In genomic region chr19:9818175-9818733, GRCh38 we compare ENCODE assay signal across 8 cellular contexts. TPM values are rescaled to one million over a fixed set of nuclear protein-coding genes. Genes with fewer than 3 reads are reported as not detected.
A peak's percentile ranks its signal among the peaks of the same experiment; 100 is the strongest.
DNase-seq lines count a peak whose midpoint lies in the region; ATAC-seq and TF ChIP-seq lines count a peak whose summit lies in the region.

No MANE protein-coding gene starts in this region.

- H2AFZ ChIP-seq in IMR-90 (replicated peaks; ENCODE audit: low read length, poor library complexity), result peak overlapping the region; percentile 100

- peak overlapping the region; percentile 72 for H4K5ac ChIP-seq in IMR-90 (ENCODE audit: low read depth, low read length)

- in situ Hi-C loops in IMR-90 (cut with MboI; ENCODE audit: low sequenced_read_pairs), result no loop called here

- H3K9ac ChIP-seq in IMR-90 (ENCODE audit: low read depth, low read length) (peak overlapping the region; percentile 77), mucosa of stomach (ENCODE audit: low read length) (peak overlapping the region; percentile 77)

- H3K27me3 ChIP-seq in IMR-90 (ENCODE audit: control insufficient read depth, insufficient read depth, low read length) (no peaks in the 10 kb centered on the region), mucosa of stomach (ENCODE audit: control insufficient read depth, insufficient read depth, low read length) (no peaks in the 10 kb centered on the region)

- peak overlapping the region; percentile 63; the same call in 1 of the 2 replicates for H3K23ac ChIP-seq in IMR-90 (ENCODE audit: low read depth, low read length)

- H2BK15ac ChIP-seq in IMR-90 (ENCODE audit: low read depth, low read length), result no peak overlapping the region

- no peak overlapping the region for H2BK120ac ChIP-seq in IMR-90 (ENCODE audit: low read depth, low read length)

- no peak for ATAC-seq in IMR-90 (ENCODE audit: low read depth)
- no peak for ATAC-seq in GM19463 (IDR thresholded peaks at IDR 0.05; ENCODE audit: unreplicated experiment)
- no peak for ATAC-seq in HG02852 (IDR thresholded peaks at IDR 0.05; ENCODE audit: unreplicated experiment)
- ATAC-seq in GM21737 (IDR thresholded peaks at IDR 0.05; ENCODE audit: unreplicated experiment), result no peak
- ATAC-seq in GM21367 (IDR thresholded peaks at IDR 0.05; ENCODE audit: unreplicated experiment), result no peak

- H2BK5ac ChIP-seq in IMR-90 (ENCODE audit: low read depth, low read length, poor library complexity, severe bottlenecking), result peak overlapping the region; percentile 96

- H3K9me1 ChIP-seq in IMR-90 (ENCODE audit: insufficient read depth, low read length), result peaks cover 2% of the 10 kb centered on the region; the same call in 1 of the 2 replicates

- POLR2A ChIA-PET in IMR-90 (lab: Charles Lee; ENCODE audit: unreplicated experiment), result interaction anchor here (0.6 kb wide), 2 partner anchors 10 to 90 kb away, joined by 4 to 15 read pairs; partner anchors contain the start of gene UBL5

- H4K20me1 ChIP-seq in IMR-90 (ENCODE audit: insufficient read depth, low read length), result peaks cover 4% of the 10 kb centered on the region

- peaks cover 6 to 31% of the 10 kb centered on the region in 2 experiments; a peak in 3 of 4 replicates for H3K79me1 ChIP-seq in IMR-90 (ENCODE audit: low read depth in 1 of 2, low read length in 2 of 2)

- intact Hi-C loops in IMR-90 (cut with micrococcal nuclease), result no loop called here

- H3K4ac ChIP-seq in IMR-90 (ENCODE audit: low read depth, low read length), result peak overlapping the region; percentile 82

- dilution Hi-C loops in IMR-90 (cut with HindIII; ENCODE audit: low sequenced_read_pairs, unreplicated experiment), result no loop called here

- peak overlapping the region; percentile 64 to 99 for H4K8ac ChIP-seq in IMR-90 (ENCODE audit: low read depth in 2 of 2, low read length in 2 of 2)

- no peak for DNase-seq in AG09309 (ENCODE audit: low read depth)
- DNase-seq in IMR-90, result no peak
- DNase-seq in caudate nucleus (lab: John Stamatoyannopoulos, UW), result peak in 1 of 61 donors; percentile 44

- peak overlapping the region; percentile 55 for H3K56ac ChIP-seq in IMR-90 (ENCODE audit: extremely low read depth, insufficient read depth, low read length)

- H3K27ac ChIP-seq in IMR-90 (ENCODE audit: insufficient read depth, low read length) (peak overlapping the region; percentile 94), caudate nucleus (ENCODE audit: low read depth, low read length) (peak overlapping the region; percentile 93)

- no peak overlapping the region for H2BK20ac ChIP-seq in IMR-90 (ENCODE audit: low read depth, low read length)

- no peak for TF ChIP-seq POLR2A in IMR-90 (IDR thresholded peaks at IDR 0.05; ENCODE audit: low read depth, low read length)

- H3K4me3 ChIP-seq in AG09309 (ENCODE audit: control insufficient read depth, low read depth, low read length) (peak overlapping the region; percentile 90), IMR-90 (ENCODE audit: insufficient read depth, low read depth, low read length) (peak overlapping the region; percentile 89), mucosa of stomach (ENCODE audit: low read length) (peak overlapping the region; percentile 81)

- peak overlapping the region; percentile 99 for H2AK9ac ChIP-seq in IMR-90 (replicated peaks; ENCODE audit: low read depth, low read length, poor library complexity)

- WGBS in IMR-90 (ENCODE audit: extremely low coverage in 2 of 2, insufficient read length in 1 of 2), 2 experiments, result 0% methylated on average over 3 of the region's 39 CpGs; no CpG with 5 or more reads in 1 of the 2 experiments

- H3K36me3 ChIP-seq in IMR-90 (ENCODE audit: control insufficient read depth, insufficient read depth, low read length) (peaks cover 4% of the 10 kb centered on the region), mucosa of stomach (ENCODE audit: control insufficient read depth, insufficient read depth, low read length) (no peaks in the 10 kb centered on the region)

- no peak for TF ChIP-seq RAD21 in IMR-90 (IDR thresholded peaks at IDR 0.05; ENCODE audit: low read length)

- BruUV-seq in IMR-90 (replicated peaks; lab: Mats Ljungman, UMichigan), result no TSS peak

- H3K9me3 ChIP-seq in IMR-90 (ENCODE audit: control insufficient read depth, insufficient read depth, low read length) (no peaks in the 10 kb centered on the region), mucosa of stomach (ENCODE audit: control insufficient read depth, low read length) (no peaks in the 10 kb centered on the region)

- peak overlapping the region; percentile 77 for H4K91ac ChIP-seq in IMR-90 (ENCODE audit: insufficient read depth, low read depth, low read length)

- peak overlapping the region; percentile 71 for H3K14ac ChIP-seq in IMR-90 (replicated peaks; ENCODE audit: low read depth, low read length)

- H2AK5ac ChIP-seq in IMR-90 (ENCODE audit: low read depth, low read length), result peak overlapping the region; percentile 71

- CTCF ChIA-PET in IMR-90 (lab: Yijun Ruan, JAX), result no interaction called here

- 0 out of 2 replicates have a peak overlapping the region, but pooled peaks have one; percentile 15 for H3K18ac ChIP-seq in IMR-90 (ENCODE audit: low read depth, low read length)

- 0 out of 2 replicates have a peak, but pooled peaks cover 2% of the 10 kb centered on the region for H3K4me1 ChIP-seq in IMR-90 (ENCODE audit: control insufficient read depth, insufficient read depth, low read length)
- H3K4me1 ChIP-seq in mucosa of stomach (ENCODE audit: control insufficient read depth, insufficient read depth, low read length), result peaks cover 9% of the 10 kb centered on the region

- H3K4me2 ChIP-seq in IMR-90 (ENCODE audit: low read depth, low read length), result peak overlapping the region; percentile 98

- TF ChIP-seq CTCF in AG09309 (IDR thresholded peaks at IDR 0.05; ENCODE audit: control insufficient read depth, insufficient read depth, low read depth, low read length, missing control alignments) (no peak), IMR-90 (conservative IDR thresholded peaks at IDR 0.05; ENCODE audit: low read depth, low read length) (no peak)

TF ChIP-seq in IMR-90, 13 proteins besides CTCF, POLR2A, EP300 and RAD21:
- TF ChIP-seq NFE2L2 (IDR thresholded peaks at IDR 0.05; ENCODE audit: low read depth, low read length), result no peak

RNA-seq across cellular contexts. Expression of gene FBXL12, which starts 0.6 kb away (rescaled TPM):
- 8.1 and 8.9 TPM in 2 replicates for total RNA-seq in IMR-90 (2012; rRNA removed)
- 42.6 and 47.6 TPM in 2 replicates for polyA plus RNA-seq in IMR-90 (2012; rRNA removed)
- polyA plus RNA-seq in IMR-90 (2012; cell fraction: cytosol; rRNA removed), result 34.3 and 50.6 TPM in 2 replicates
- 70.0 and 176 TPM in 2 replicates for polyA plus RNA-seq in IMR-90 (2012; cell fraction: nucleus; rRNA removed; ENCODE audit: low replicate concordance)

RNA-seq across cellular contexts. Expression of gene UBL5, which starts 9.5 kb away (rescaled TPM):
- 371 and 434 TPM in 2 replicates for total RNA-seq in IMR-90 (2012; rRNA removed)
- 1,091 and 1,179 TPM in 2 replicates for polyA plus RNA-seq in IMR-90 (2012; rRNA removed)
- polyA plus RNA-seq in IMR-90 (2012; cell fraction: cytosol; rRNA removed), result 1,099 and 1,903 TPM in 2 replicates
- 247 and 613 TPM in 2 replicates for polyA plus RNA-seq in IMR-90 (2012; cell fraction: nucleus; rRNA removed; ENCODE audit: low replicate concordance)

RNA-seq across cellular contexts. Expression of gene PIN1, which starts 16.9 kb away (rescaled TPM):
- total RNA-seq in IMR-90 (2012; rRNA removed), result 76.0 and 77.2 TPM in 2 replicates
- 105 and 126 TPM in 2 replicates for polyA plus RNA-seq in IMR-90 (2012; rRNA removed)
- polyA plus RNA-seq in IMR-90 (2012; cell fraction: cytosol; rRNA removed), result 71.7 and 184 TPM in 2 replicates
- 67.3 and 125 TPM in 2 replicates for polyA plus RNA-seq in IMR-90 (2012; cell fraction: nucleus; rRNA removed; ENCODE audit: low replicate concordance)

RNA-seq across cellular contexts. Expression of gene ZNF846, which starts 49.7 kb away (rescaled TPM):
- total RNA-seq in IMR-90 (2012; rRNA removed), result 5.3 and 6.5 TPM in 2 replicates
- polyA plus RNA-seq in IMR-90 (2012; rRNA removed), result 4.6 and 5.7 TPM in 2 replicates
- polyA plus RNA-seq in IMR-90 (2012; cell fraction: cytosol; rRNA removed), result 1.8 and 3.1 TPM in 2 replicates
- 2.5 and 17.6 TPM in 2 replicates for polyA plus RNA-seq in IMR-90 (2012; cell fraction: nucleus; rRNA removed; ENCODE audit: low replicate concordance)
